In genomic region chr11:74009675-74010305, GRCh38 we compare ENCODE assay signal across 18 cellular contexts. TPM values are rescaled to one million over a fixed set of nuclear protein-coding genes. Genes with fewer than 3 reads are reported as not detected.
DNase-seq lines count a peak whose midpoint lies in the region; ATAC-seq, FAIRE-seq and TF ChIP-seq lines count a peak whose summit lies in the region.
"Had no signal": no experiment of that assay in that cellular context is flagged by ENCODE, and none has a peak within 500 bp of the region (broad histone marks: within the 10 kb centered on the region; RNA-seq: fewer than 3 reads in every experiment).

No MANE protein-coding gene starts in this region.

- intact Hi-C loops in activated B cell treated with CpG ODN at 0.5 μM for 24 hours (cut with micrococcal nuclease), result no loop called here

- H3K27me3 Mint-ChIP-seq in activated naive CD4-positive, alpha-beta T cell treated with anti-CD3 and anti-CD28 coated beads, Interleukin-2, amount 50 U/mL, for 24 hours, result no peaks in the 10 kb centered on the region
- H3K27me3 Mint-ChIP-seq in activated B cell treated with CpG ODN at 0.5 μM for 24 hours (no peaks in the 10 kb centered on the region), type B pancreatic cell (no peaks in the 10 kb centered on the region)
- no peaks in the 10 kb centered on the region for H3K27me3 Mint-ChIP-seq in effector memory CD8-positive, alpha-beta T cell

- no peak for DNase-seq in activated naive CD4-positive, alpha-beta T cell treated with anti-CD3 and anti-CD28 coated beads, Interleukin-2, amount 50 U/mL, for 16 hours
- DNase-seq in activated B cell treated with CpG ODN at 0.5 μM for 24 hours, result no peak
- no peak for DNase-seq in effector memory CD8-positive, alpha-beta T cell
- DNase-seq in stimulated activated effector memory CD8-positive, alpha-beta T cell treated with anti-CD3 and anti-CD28 coated beads, Interleukin-12 subunit alpha, Interleukin-12 subunit beta, amount 100 ng/mL, for 72 hours (ENCODE audit: low spot score in 2 of 2), result no peak
- no peak for DNase-seq in NCI-H748 treated with DMSO at 0.1 percent for 48 hours (lab: John Stamatoyannopoulos, UW)
- no peak for DNase-seq in D721Med (ENCODE audit: insufficient read length, low spot score)
- no peak for DNase-seq in type B pancreatic cell (ENCODE audit: extremely low spot score, unreplicated experiment)
- DNase-seq: colonic mucosa, mammary epithelial cell, NCI-H187 treated with DMSO at 0.1 percent for 48 hours, occipital lobe, stomach had no signal

- POLR2A ChIA-PET in activated B cell treated with CpG ODN at 0.5 μM for 24 hours (lab: Charles Lee), result interaction anchor here (0.7 to 2.4 kb wide), 6 partner anchors 18 to 36 kb away, joined by 3 to 20 read pairs (median 4); partner anchors contain the start of gene UCP2

- CTCF ChIA-PET in activated B cell treated with CpG ODN at 0.5 μM for 24 hours (lab: Charles Lee), result interaction anchor here (0.9 kb wide), 1 partner anchor 9 kb away, joined by 5 read pairs; no protein-coding TSS in a partner anchor

- peaks cover 2% of the 10 kb centered on the region for H3K36me3 Mint-ChIP-seq in activated naive CD4-positive, alpha-beta T cell treated with anti-CD3 and anti-CD28 coated beads, Interleukin-2, amount 50 U/mL, for 24 hours
- H3K36me3 Mint-ChIP-seq in activated B cell treated with CpG ODN at 0.5 μM for 24 hours (ENCODE audit: low read depth) (peaks cover 5% of the 10 kb centered on the region), type B pancreatic cell (peaks cover 5% of the 10 kb centered on the region)
- H3K36me3 Mint-ChIP-seq in effector memory CD8-positive, alpha-beta T cell (ENCODE audit: insufficient read depth), result peaks cover 8% of the 10 kb centered on the region
- peaks cover 15% of the 10 kb centered on the region for H3K36me3 Mint-ChIP-seq in stimulated activated effector memory CD8-positive, alpha-beta T cell treated with anti-CD3 and anti-CD28 coated beads, Interleukin-12 subunit alpha, Interleukin-12 subunit beta, amount 100 ng/mL, for 72 hours

- TF ChIP-seq CTCF in activated B cell treated with CpG ODN at 0.5 μM for 24 hours (IDR thresholded peaks at IDR 0.05), result no peak
- TF ChIP-seq CTCF in D721Med (IDR thresholded peaks at IDR 0.05; ENCODE audit: insufficient read depth, missing control alignments), result no peak
- TF ChIP-seq CTCF in type B pancreatic cell (conservative IDR thresholded peaks at IDR 0.05), result no peak

- H3K9me3 Mint-ChIP-seq in activated naive CD4-positive, alpha-beta T cell treated with anti-CD3 and anti-CD28 coated beads, Interleukin-2, amount 50 U/mL, for 24 hours, result no peaks in the 10 kb centered on the region
- H3K9me3 Mint-ChIP-seq in activated B cell treated with CpG ODN at 0.5 μM for 24 hours (no peaks in the 10 kb centered on the region), type B pancreatic cell (no peaks in the 10 kb centered on the region)
- no peaks in the 10 kb centered on the region for H3K9me3 Mint-ChIP-seq in effector memory CD8-positive, alpha-beta T cell
- H3K9me3 Mint-ChIP-seq in stimulated activated effector memory CD8-positive, alpha-beta T cell treated with anti-CD3 and anti-CD28 coated beads, Interleukin-12 subunit alpha, Interleukin-12 subunit beta, amount 100 ng/mL, for 72 hours, result no peaks in the 10 kb centered on the region

- H3K27ac Mint-ChIP-seq in activated naive CD4-positive, alpha-beta T cell treated with anti-CD3 and anti-CD28 coated beads, Interleukin-2, amount 50 U/mL, for 24 hours, result peak overlapping the region; percentile 42
- H3K27ac Mint-ChIP-seq in activated B cell treated with CpG ODN at 0.5 μM for 24 hours (peak overlapping the region; percentile 92), type B pancreatic cell (no peak overlapping the region)
- peak overlapping the region; percentile 96 to 97 for H3K27ac Mint-ChIP-seq in effector memory CD8-positive, alpha-beta T cell
- H3K27ac Mint-ChIP-seq in stimulated activated effector memory CD8-positive, alpha-beta T cell treated with anti-CD3 and anti-CD28 coated beads, Interleukin-12 subunit alpha, Interleukin-12 subunit beta, amount 100 ng/mL, for 72 hours, result peak overlapping the region; percentile 96

- H3K4me1 Mint-ChIP-seq in activated naive CD4-positive, alpha-beta T cell treated with anti-CD3 and anti-CD28 coated beads, Interleukin-2, amount 50 U/mL, for 24 hours, result peaks cover 91% of the 10 kb centered on the region
- H3K4me1 Mint-ChIP-seq in activated B cell treated with CpG ODN at 0.5 μM for 24 hours (peaks cover 74% of the 10 kb centered on the region), type B pancreatic cell (ENCODE audit: unreplicated experiment) (peaks cover 25% of the 10 kb centered on the region)
- H3K4me1 Mint-ChIP-seq in effector memory CD8-positive, alpha-beta T cell (ENCODE audit: low read depth in 2 of 2), result peaks cover 57 to 65% of the 10 kb centered on the region in 2 donors
- peaks cover 64% of the 10 kb centered on the region for H3K4me1 Mint-ChIP-seq in stimulated activated effector memory CD8-positive, alpha-beta T cell treated with anti-CD3 and anti-CD28 coated beads, Interleukin-12 subunit alpha, Interleukin-12 subunit beta, amount 100 ng/mL, for 72 hours

- no peak for FAIRE-seq in D721Med (lab: Jason Lieb, UNC)
- FAIRE-seq: GM18507, GM19239, HTR-8/SVneo, islet of Langerhans had no signal

- no peak for ATAC-seq in activated B cell treated with CpG ODN at 0.5 μM for 24 hours (ENCODE audit: low read depth)
- no peak for ATAC-seq in effector memory CD8-positive, alpha-beta T cell (replicated peaks)
- ATAC-seq in stimulated activated effector memory CD8-positive, alpha-beta T cell treated with anti-CD3 and anti-CD28 coated beads, Interleukin-12 subunit alpha, Interleukin-12 subunit beta, amount 100 ng/mL, for 72 hours, result no peak

- H3K4me3 Mint-ChIP-seq in activated naive CD4-positive, alpha-beta T cell treated with anti-CD3 and anti-CD28 coated beads, Interleukin-2, amount 50 U/mL, for 24 hours, result peak overlapping the region; percentile 65
- no peak overlapping the region for H3K4me3 Mint-ChIP-seq in activated B cell treated with CpG ODN at 0.5 μM for 24 hours
- peak overlapping the region in 1 of 2 donors; percentile 57 for H3K4me3 Mint-ChIP-seq in effector memory CD8-positive, alpha-beta T cell
- peak overlapping the region; percentile 47 for H3K4me3 Mint-ChIP-seq in stimulated activated effector memory CD8-positive, alpha-beta T cell treated with anti-CD3 and anti-CD28 coated beads, Interleukin-12 subunit alpha, Interleukin-12 subunit beta, amount 100 ng/mL, for 72 hours
- H3K4me3 Mint-ChIP-seq in type B pancreatic cell, result no peak overlapping the region

RNA-seq across cellular contexts. Expression of gene UCP3, which starts 0.9 kb away (rescaled TPM):
- total RNA-seq in activated B cell treated with CpG ODN at 0.5 μM for 24 hours (4.4 and 5.7 TPM in 2 replicates), type B pancreatic cell (ENCODE audit: low replicate concordance) (2.4 and 3.7 TPM in 2 replicates)

RNA-seq across cellular contexts. Expression of gene UCP2, which starts 27.1 kb away (rescaled TPM):
- total RNA-seq in activated B cell treated with CpG ODN at 0.5 μM for 24 hours (424 and 458 TPM in 2 replicates), type B pancreatic cell (ENCODE audit: low replicate concordance) (70.4 and 104 TPM in 2 replicates)

RNA-seq across cellular contexts. Expression of gene DNAJB13, which starts 59.0 kb away (rescaled TPM):
- total RNA-seq in activated B cell treated with CpG ODN at 0.5 μM for 24 hours, result not detected in 2 replicates
- 2.8 TPM in 1 of 2 replicates, not detected in the other for total RNA-seq in type B pancreatic cell (ENCODE audit: low replicate concordance)
- total RNA-seq: colonic mucosa, mammary epithelial cell, SJSA1, stomach had no signal

Comparison
In these comparisons a context has a peak if more than half of its experiments do, and no peak if none do; other contexts are left out.
1. H3K4me3 Mint-ChIP-seq: peak in activated naive CD4-positive, alpha-beta T cell treated with anti-CD3 and anti-CD28 coated beads, Interleukin-2, amount 50 U/mL, for 24 hours (single experiment) and stimulated activated effector memory CD8-positive, alpha-beta T cell treated with anti-CD3 and anti-CD28 coated beads, Interleukin-12 subunit alpha, Interleukin-12 subunit beta, amount 100 ng/mL, for 72 hours (single experiment); none in activated B cell treated with CpG ODN at 0.5 μM for 24 hours (single experiment) and type B pancreatic cell (single experiment).